ENCODE assay signal across 27 cellular contexts in the genomic region with DNA sequence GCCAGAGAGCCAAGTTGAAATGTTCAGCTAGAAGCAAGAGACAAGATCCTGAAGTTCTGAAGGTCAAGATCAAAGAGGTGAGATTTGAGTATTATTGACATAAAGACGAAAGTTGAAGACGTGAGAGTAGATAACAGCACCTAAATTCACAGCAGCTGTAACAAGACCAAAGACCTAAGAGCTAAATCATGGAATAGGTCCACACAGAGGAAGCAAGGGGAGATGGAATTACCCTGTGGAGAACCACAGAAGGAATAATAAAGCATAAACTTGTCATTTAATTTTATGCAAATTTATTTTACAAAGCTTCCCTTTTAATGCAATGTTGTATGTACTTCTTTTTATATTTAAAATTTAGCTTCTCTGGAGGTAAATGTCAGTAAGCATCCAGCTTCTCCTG.
"Had no signal": no experiment of that assay in that cellular context is flagged by ENCODE, and none has a peak within 500 bp of the region (broad histone marks: within the 10 kb centered on the region; RNA-seq: fewer than 3 reads in every experiment).

No MANE protein-coding gene starts in this region.

- H3K27ac ChIP-seq: brain microvascular endothelial cell, PC-9, SJCRH30, SK-N-MC had no signal

- FAIRE-seq: colon, TTC549 had no signal

- H3K36me3 ChIP-seq: brain microvascular endothelial cell, SJCRH30 had no signal

- H3K4me3 ChIP-seq: PC-9, SJCRH30, SK-N-MC had no signal

- DNase-seq: activated CD4-positive, alpha-beta T cell treated with anti-CD3 and anti-CD28 coated beads for 36 hours; activated CD4-positive, alpha-beta T cell treated with anti-CD3 and anti-CD28 coated beads, Interleukin-2, amount 10 ng/mL, durations not matched to agents 7 days and 5 days; activated CD4-positive, alpha-beta T cell treated with anti-CD3 and anti-CD28 coated beads, Interleukin-2, amount 50 U/mL, for 48 hours; activated CD8-positive, alpha-beta memory T cell treated with anti-CD3 and anti-CD28 coated beads, Interleukin-2, amount 50 U/mL, for 4 hours; activated gamma-delta T cell treated with Interleukin-2 at 50 U/mL for 16 hours; activated naive CD4-positive, alpha-beta T cell treated with anti-CD3 and anti-CD28 coated beads for 36 hours; activated naive CD8-positive, alpha-beta T cell treated with anti-CD3 and anti-CD28 coated beads, Interleukin-2, amount 50 U/mL, for 24 hours; activated T-cell treated with anti-CD3 and anti-CD28 coated beads for 4 hours; activated T-cell treated with anti-CD3 and anti-CD28 coated beads, Interleukin-2, amount 50 U/mL, for 4 hours; aorta; brain microvascular endothelial cell; central memory CD4-positive, alpha-beta T cell; MM.1S; MV-4-11; NCI-H1092; NCI-H1436 treated with DMSO at 0.1 percent for 48 hours; NCI-H1694 treated with DMSO at 0.1 percent for 48 hours; NCI-H2029; NCI-H345; NCI-H524 treated with DMSO at 0.1 percent for 48 hours; PC-9; SHP77; SJCRH30 had no signal

- ATAC-seq: activated CD4-positive, alpha-beta T cell treated with anti-CD3 and anti-CD28 coated beads for 36 hours; activated CD4-positive, CD25-positive, alpha-beta regulatory T cell treated with anti-CD3 and anti-CD28 coated beads, Interleukin-2, amount 50 U/mL, for 24 hours; activated naive CD8-positive, alpha-beta T cell treated with anti-CD3 and anti-CD28 coated beads, Interleukin-2, amount 50 U/mL, for 24 hours; activated T-cell treated with anti-CD3 and anti-CD28 coated beads, Interleukin-2, amount 50 U/mL, for 4 hours had no signal

- H3K4me1 ChIP-seq: SJCRH30 had no signal

- H2AFZ ChIP-seq: PC-9 had no signal

- H3K27me3 ChIP-seq: brain microvascular endothelial cell, SJCRH30 had no signal

- H3K4me2 ChIP-seq: PC-9 had no signal
